In genomic region chr3:30650348-30650995, GRCh38 we compare ENCODE assay signal across 13 cellular contexts. TPM values are rescaled to one million over a fixed set of nuclear protein-coding genes. Genes with fewer than 3 reads are reported as not detected.
DNase-seq lines count a peak whose midpoint lies in the region; ATAC-seq and TF ChIP-seq lines count a peak whose summit lies in the region.
"Had no signal": no experiment of that assay in that cellular context is flagged by ENCODE, and none has a peak within 500 bp of the region (broad histone marks: within the 10 kb centered on the region; RNA-seq: fewer than 3 reads in every experiment).

No MANE protein-coding gene starts in this region.

- no peak for ATAC-seq in activated CD4-positive, alpha-beta T cell treated with anti-CD3 and anti-CD28 coated beads for 36 hours
- ATAC-seq in effector memory CD8-positive, alpha-beta T cell (replicated peaks) = no peak
- no peak for ATAC-seq in GM21447 (IDR thresholded peaks at IDR 0.05; ENCODE audit: unreplicated experiment)

- H3K36me3 Mint-ChIP-seq in activated CD4-positive, alpha-beta T cell treated with anti-CD3 and anti-CD28 coated beads for 36 hours (ENCODE audit: low read depth) = peaks cover 94% of the 10 kb centered on the region
- H3K36me3 Mint-ChIP-seq in effector memory CD8-positive, alpha-beta T cell (ENCODE audit: insufficient read depth) = peaks cover 79% of the 10 kb centered on the region

- peaks cover 0 to 47% (median 37%) of the 10 kb centered on the region in 4 donors for H3K4me1 ChIP-seq in Peyer's patch
- peaks cover 70 to 100% (median 97%) of the 10 kb centered on the region in 6 donors for H3K4me1 ChIP-seq in spleen

- H3K4me3 ChIP-seq in Peyer's patch (no peak overlapping the region), spleen (peak overlapping the region in 1 of 8 donors; percentile 33)
- H3K4me3 ChIP-seq: breast epithelium had no signal

- H3K27me3 ChIP-seq in Peyer's patch (no peaks in the 10 kb centered on the region), spleen (replicated peaks in 1 of 7) (no peaks in the 10 kb centered on the region)
- H3K27me3 ChIP-seq: breast epithelium had no signal

- TF ChIP-seq POLR2A in Peyer's patch (IDR thresholded peaks at IDR 0.05) (no peak), spleen (IDR thresholded peaks at IDR 0.05) (no peak)

- 90 to 98% (median 94%) methylated on average over 2 of the region's 2 CpGs for WGBS in spleen, 5 donors

- no peak overlapping the region for H3K4me3 Mint-ChIP-seq in activated CD4-positive, alpha-beta T cell treated with anti-CD3 and anti-CD28 coated beads for 36 hours
- peak overlapping the region in 1 of 2 donors; percentile 51 for H3K4me3 Mint-ChIP-seq in effector memory CD8-positive, alpha-beta T cell

- peaks cover 2% of the 10 kb centered on the region for H3K9me3 Mint-ChIP-seq in activated CD4-positive, alpha-beta T cell treated with anti-CD3 and anti-CD28 coated beads for 36 hours (ENCODE audit: low read depth)
- no peaks in the 10 kb centered on the region for H3K9me3 Mint-ChIP-seq in effector memory CD8-positive, alpha-beta T cell

- TF ChIP-seq CTCF in Peyer's patch (IDR thresholded peaks at IDR 0.05) (no peak), spleen (IDR thresholded peaks at IDR 0.05 in 8 of 11, conservative IDR thresholded peaks at IDR 0.05 in 3 of 11) (no peak)

- H3K27ac Mint-ChIP-seq in activated CD4-positive, alpha-beta T cell treated with anti-CD3 and anti-CD28 coated beads for 36 hours = peak overlapping the region; percentile 82
- H3K27ac Mint-ChIP-seq in effector memory CD8-positive, alpha-beta T cell = peak overlapping the region; percentile 0 to 99

- H3K4me1 Mint-ChIP-seq in activated CD4-positive, alpha-beta T cell treated with anti-CD3 and anti-CD28 coated beads for 36 hours = peaks cover 98% of the 10 kb centered on the region
- peaks cover 56 to 85% of the 10 kb centered on the region in 2 donors for H3K4me1 Mint-ChIP-seq in effector memory CD8-positive, alpha-beta T cell (ENCODE audit: low read depth in 2 of 2)

- POLR2A ChIA-PET in activated CD4-positive, alpha-beta T cell treated with anti-CD3 and anti-CD28 coated beads for 36 hours (lab: Charles Lee) = interaction anchor here (0.6 kb wide), 2 partner anchors 10 to 1106 kb away, joined by 3 read pairs; no protein-coding TSS in a partner anchor

- H3K27ac ChIP-seq in Peyer's patch = peak overlapping the region in 3 of 4 donors; percentile 45 to 70 (median 55)
- H3K27ac ChIP-seq in spleen = peak overlapping the region; percentile 48 to 100 (median 86)
- H3K27ac ChIP-seq: breast epithelium, epithelial cell of prostate had no signal

- H3K9me3 ChIP-seq in Peyer's patch (no peaks in the 10 kb centered on the region), spleen (no peaks in the 10 kb centered on the region)
- H3K9me3 ChIP-seq: breast epithelium had no signal

- H3K27me3 Mint-ChIP-seq in activated CD4-positive, alpha-beta T cell treated with anti-CD3 and anti-CD28 coated beads for 36 hours = no peaks in the 10 kb centered on the region
- H3K27me3 Mint-ChIP-seq in effector memory CD8-positive, alpha-beta T cell = no peaks in the 10 kb centered on the region

- CTCF ChIA-PET in activated CD4-positive, alpha-beta T cell treated with anti-CD3 and anti-CD28 coated beads for 36 hours (lab: Charles Lee) = interaction anchor here (0.6 kb wide), 1 partner anchor 576 kb away, joined by 4 read pairs; no protein-coding TSS in a partner anchor

- intact Hi-C loops in activated CD4-positive, alpha-beta T cell treated with anti-CD3 and anti-CD28 coated beads for 36 hours (cut with DNase I, micrococcal nuclease) = loop anchor here (10.0 kb wide), 2 partner anchors 454 to 564 kb away; no protein-coding TSS in a partner anchor
- intact Hi-C loops in spleen (cut with DNase I; ENCODE audit: low total_unique reads) = no loop called here

- DNase-seq in activated CD4-positive, alpha-beta T cell treated with anti-CD3 and anti-CD28 coated beads for 36 hours = no peak
- no peak for DNase-seq in activated CD4-positive, alpha-beta T cell treated with anti-CD3 and anti-CD28 coated beads for 48 hours
- no peak for DNase-seq in Peyer's patch
- DNase-seq in effector memory CD8-positive, alpha-beta T cell = no peak
- no peak for DNase-seq in spleen
- no peak for DNase-seq in HuH-7.5 (ENCODE audit: low spot score)
- DNase-seq in stimulated activated CD4-positive, alpha-beta T cell treated with anti-CD3 and anti-CD28 coated beads, Interleukin-1b, Interleukin-23, amount 100 ng/mL, for 48 hours = no peak
- DNase-seq: activated CD8-positive, alpha-beta memory T cell treated with anti-CD3 and anti-CD28 coated beads, Interleukin-2, amount 50 U/mL, for 48 hours; DMS79; NCI-H345 had no signal

- peaks cover 0 to 92% (median 0%) of the 10 kb centered on the region in 3 donors for H3K36me3 ChIP-seq in Peyer's patch
- H3K36me3 ChIP-seq in spleen = peaks cover 2 to 100% (median 65%) of the 10 kb centered on the region in 6 donors
- H3K36me3 ChIP-seq: breast epithelium had no signal

RNA-seq across cellular contexts. Expression of gene TGFBR2, which starts 44.1 kb away (rescaled TPM):
- total RNA-seq in activated CD4-positive, alpha-beta T cell treated with anti-CD3 and anti-CD28 coated beads for 36 hours = 10 to 100 TPM; 45.5 to 46.6 TPM
- total RNA-seq in Peyer's patch (100 to 1,000 TPM in 2 of 4 donors, 10 to 100 TPM in 2; 51.8 to 127 (median 105) TPM), spleen (100 to 1,000 TPM; 163 to 322 (median 277) TPM)
- polyA plus RNA-seq in spleen = 10 to 100 TPM; 18.2 to 45.6 (median 33.7) TPM
